In genomic region chr6:2608508-2608907, GRCh38 we compare ENCODE assay signal across 28 cellular contexts.
"Had no signal": no experiment of that assay in that cellular context is flagged by ENCODE, and none has a peak within 500 bp of the region (broad histone marks: within the 10 kb centered on the region; RNA-seq: fewer than 3 reads in every experiment).

No MANE protein-coding gene starts in this region.

- ATAC-seq: activated CD8-positive, alpha-beta T cell treated with anti-CD3 and anti-CD28 coated beads for 36 hours; activated naive CD8-positive, alpha-beta T cell treated with anti-CD3 and anti-CD28 coated beads, Interleukin-2, amount 50 U/mL, for 24 hours; activated T-cell treated with anti-CD3 and anti-CD28 coated beads, Interleukin-2, amount 50 U/mL, for 4 hours; activated T-cell treated with anti-CD3 and anti-CD28 coated beads, Interleukin-2, amount 50 U/mL, for 72 hours; activated T-helper 17 cell treated with anti-CD3 and anti-CD28 coated beads, Interleukin-2, amount 50 U/mL, for 72 hours had no signal

- H3K4me3 ChIP-seq: ascending aorta, breast epithelium had no signal

- DNase-seq: activated B cell treated with CpG ODN at 0.5 μM for 24 hours; activated CD4-positive, alpha-beta memory T cell treated with anti-CD3 and anti-CD28 coated beads for 36 hours; activated CD4-positive, alpha-beta T cell treated with anti-CD3 and anti-CD28 coated beads for 4 hours; activated CD4-positive, alpha-beta T cell treated with anti-CD3 and anti-CD28 coated beads, Interleukin-2, amount 10 ng/mL, durations not matched to agents 24 days and 14 days; activated CD4-positive, alpha-beta T cell treated with anti-CD3 and anti-CD28 coated beads, Interleukin-2, amount 50 U/mL, for 1 hour; activated CD4-positive, alpha-beta T cell treated with anti-CD3 and anti-CD28 coated beads, Interleukin-2, amount 50 U/mL, for 4 hours; activated CD4-positive, CD25-positive, alpha-beta regulatory T cell treated with anti-CD3 and anti-CD28 coated beads, Interleukin-2, amount 50 U/mL, for 72 hours; activated CD8-positive, alpha-beta memory T cell treated with anti-CD3 and anti-CD28 coated beads, Interleukin-2, amount 50 U/mL, for 4 hours; activated CD8-positive, alpha-beta T cell treated with anti-CD3 and anti-CD28 coated beads for 36 hours; activated effector memory CD4-positive, alpha-beta T cell treated with anti-CD3 and anti-CD28 coated beads, Interleukin-2, amount 50 U/mL, for 16 hours; activated gamma-delta T cell treated with Interleukin-2 at 50 U/mL for 16 hours; activated naive CD4-positive, alpha-beta T cell; activated naive CD4-positive, alpha-beta T cell treated with anti-CD3 and anti-CD28 coated beads, Interleukin-2, amount 10 ng/mL, durations not matched to agents 7 days and 5 days; activated naive CD8-positive, alpha-beta T cell treated with anti-CD3 and anti-CD28 coated beads, Interleukin-2, amount 10 ng/mL, durations not matched to agents 7 days and 5 days; activated naive CD8-positive, alpha-beta T cell treated with anti-CD3 and anti-CD28 coated beads, Interleukin-2, amount 50 U/mL, for 24 hours; activated T-cell treated with anti-CD3 and anti-CD28 coated beads for 4 hours; activated T-cell treated with anti-CD3 and anti-CD28 coated beads, Interleukin-2, amount 50 U/mL, for 1 hour; activated T-cell treated with anti-CD3 and anti-CD28 coated beads, Interleukin-2, amount 50 U/mL, for 4 hours; activated T-cell treated with anti-CD3 and anti-CD28 coated beads, Interleukin-2, amount 50 U/mL, for 72 hours; amygdala; anterior cingulate cortex; central memory CD4-positive, alpha-beta T cell; T-helper 1 cell; T-helper 2 cell; T-helper 9 cell had no signal
